13 cellular contexts compared by ENCODE assay signal in the genomic region with DNA sequence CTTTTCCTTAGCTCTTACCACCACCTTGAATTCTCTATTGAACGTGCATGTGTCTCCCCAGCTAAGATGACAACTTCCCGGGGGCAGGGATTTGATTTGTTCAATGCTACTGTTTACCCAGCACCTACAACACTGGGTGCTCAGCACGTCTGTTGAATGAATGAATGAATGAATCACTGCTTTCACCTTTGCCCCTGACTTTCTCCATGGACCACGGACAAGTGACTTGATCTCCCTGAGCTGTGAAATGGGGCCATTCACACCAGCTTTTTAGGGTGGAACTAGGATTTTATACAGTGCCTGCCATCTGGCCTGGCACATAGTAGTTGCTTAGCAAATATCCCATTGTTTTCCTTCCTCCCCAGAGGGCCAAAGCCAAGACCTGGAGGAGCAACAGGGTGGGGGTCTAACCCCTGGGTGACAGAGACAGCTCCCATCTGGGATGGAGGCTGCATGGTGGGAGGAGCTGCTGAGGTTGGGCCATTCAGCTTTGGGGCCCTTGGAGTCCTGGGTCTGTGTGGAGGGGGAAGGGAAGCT. TPM values are rescaled to one million over a fixed set of nuclear protein-coding genes. Genes with fewer than 3 reads are reported as not detected.
DNase-seq lines count a peak whose midpoint lies in the region; ATAC-seq, FAIRE-seq and TF ChIP-seq lines count a peak whose summit lies in the region.
"Had no signal": no experiment of that assay in that cellular context is flagged by ENCODE, and none has a peak within 500 bp of the region (broad histone marks: within the 10 kb centered on the region; RNA-seq: fewer than 3 reads in every experiment).

No MANE protein-coding gene starts in this region.

- H3K4me3 ChIP-seq in left ventricle myocardium inferior (no peak overlapping the region), colonic mucosa (no peak overlapping the region), vagina (no peak overlapping the region)
- H3K4me3 ChIP-seq: lung had no signal

- H3K4me1 ChIP-seq in left ventricle myocardium inferior = peaks cover 94% of the 10 kb centered on the region
- H3K4me1 ChIP-seq in colonic mucosa = peaks cover 7% of the 10 kb centered on the region
- H3K4me1 ChIP-seq in vagina = peaks cover 89% of the 10 kb centered on the region

- H3K36me3 ChIP-seq in left ventricle myocardium inferior = no peaks in the 10 kb centered on the region
- no peaks in the 10 kb centered on the region for H3K36me3 ChIP-seq in colonic mucosa
- H3K36me3 ChIP-seq in vagina = no peaks in the 10 kb centered on the region

- DNase-seq in left ventricle myocardium inferior = no peak
- DNase-seq in Right ventricle myocardium superior = no peak
- DNase-seq in colonic mucosa = no peak
- no peak for DNase-seq in natural killer cell
- DNase-seq in vagina (ENCODE audit: extremely low spot score in 2 of 2) = no peak
- DNase-seq in osteocyte (ENCODE audit: extremely low spot score, unreplicated experiment) = no peak
- no peak for DNase-seq in GM12891 (ENCODE audit: insufficient read length, low spot score)
- DNase-seq: NCI-H446 had no signal

- TF ChIP-seq CTCF in left ventricle myocardium inferior (IDR thresholded peaks at IDR 0.05; ENCODE audit: borderline replicate concordance) (no peak), colonic mucosa (IDR thresholded peaks at IDR 0.05) (no peak), natural killer cell (IDR thresholded peaks at IDR 0.05) (no peak), vagina (IDR thresholded peaks at IDR 0.05) (no peak), osteocyte (IDR thresholded peaks at IDR 0.05) (no peak)

- intact Hi-C loops in left ventricle myocardium inferior (cut with micrococcal nuclease) = no loop called here
- intact Hi-C loops in Right ventricle myocardium superior (cut with DNase I) = no loop called here
- intact Hi-C loops in colonic mucosa (cut with DNase I) = no loop called here
- intact Hi-C loops in natural killer cell (cut with micrococcal nuclease) = no loop called here
- intact Hi-C loops in vagina (cut with DNase I) = no loop called here

- TF ChIP-seq POLR2A in vagina (IDR thresholded peaks at IDR 0.05) (no peak), GM12891 (IDR thresholded peaks at IDR 0.05; ENCODE audit: low read depth, low read length) (no peak)

- H3K4me1 Mint-ChIP-seq in natural killer cell (peaks cover 68 to 97% of the 10 kb centered on the region in 2 donors), osteocyte (ENCODE audit: unreplicated experiment) (peaks cover 65% of the 10 kb centered on the region)

- H3K9me3 Mint-ChIP-seq in natural killer cell (no peaks in the 10 kb centered on the region), osteocyte (ENCODE audit: unreplicated experiment) (no peaks in the 10 kb centered on the region)

- H3K27ac Mint-ChIP-seq in natural killer cell (peak overlapping the region; percentile 99), osteocyte (ENCODE audit: unreplicated experiment) (no peak overlapping the region)

- H3K4me3 Mint-ChIP-seq in natural killer cell (peak overlapping the region; percentile 47), osteocyte (ENCODE audit: unreplicated experiment) (no peak overlapping the region)

- H3K9me3 ChIP-seq in left ventricle myocardium inferior (replicated peaks) (no peaks in the 10 kb centered on the region), colonic mucosa (no peaks in the 10 kb centered on the region), vagina (no peaks in the 10 kb centered on the region)

- ATAC-seq in Right ventricle myocardium superior (ENCODE audit: poor library complexity) (no peak), natural killer cell (no peak), GM21529 (IDR thresholded peaks at IDR 0.05; ENCODE audit: unreplicated experiment) (no peak)
- ATAC-seq: right cardiac atrium had no signal

- H3K27ac ChIP-seq in left ventricle myocardium inferior (replicated peaks) = peak overlapping the region; percentile 94
- peak overlapping the region; percentile 36 for H3K27ac ChIP-seq in colonic mucosa
- H3K27ac ChIP-seq in vagina = peak overlapping the region; percentile 80

- no peaks in the 10 kb centered on the region for H3K36me3 Mint-ChIP-seq in natural killer cell
- no peaks in the 10 kb centered on the region for H3K36me3 Mint-ChIP-seq in osteocyte (ENCODE audit: unreplicated experiment)

- H3K27me3 Mint-ChIP-seq in natural killer cell (ENCODE audit: low read depth in 2 of 2) (no peaks in the 10 kb centered on the region), osteocyte (ENCODE audit: unreplicated experiment) (no peaks in the 10 kb centered on the region)

- H3K27me3 ChIP-seq in left ventricle myocardium inferior (ENCODE audit: low read depth) (peaks cover 8% of the 10 kb centered on the region), colonic mucosa (no peaks in the 10 kb centered on the region), vagina (no peaks in the 10 kb centered on the region)

- FAIRE-seq in GM12891 (lab: Jason Lieb, UNC) = no peak
- FAIRE-seq: colon, TTC549 had no signal

- H3K9ac ChIP-seq in colonic mucosa (ENCODE audit: low read depth in 2 of 2, low read length in 2 of 2) = no peak overlapping the region

TF ChIP-seq in GM12891, 5 proteins besides CTCF, POLR2A, EP300 and RAD21:
- no peak for TF ChIP-seq PAX5 (IDR thresholded peaks at IDR 0.05; ENCODE audit: insufficient read depth, low read length, severe bottlenecking)
- TF ChIP-seq POLR2AphosphoS5 (IDR thresholded peaks at IDR 0.05; ENCODE audit: low read depth, low read length) = no peak
- TF ChIP-seq SPI1 (IDR thresholded peaks at IDR 0.05; ENCODE audit: low read depth, low read length) = no peak
- TF ChIP-seq POU2F2 (IDR thresholded peaks at IDR 0.05; ENCODE audit: low read depth, low read length) = no peak
- no peak for TF ChIP-seq TAF1 (IDR thresholded peaks at IDR 0.05; ENCODE audit: low read depth, low read length)

RNA-seq across cellular contexts. Expression of a gene that starts 15.7 kb away (rescaled TPM):
- total RNA-seq in left ventricle myocardium inferior = 16.2 TPM
- 13.7 TPM for total RNA-seq in Right ventricle myocardium superior
- total RNA-seq in colonic mucosa = 10 to 100 TPM; 27.2 to 28.1 TPM
- total RNA-seq in natural killer cell = 100 to 1,000 TPM; 152 to 173 (median 172) TPM
- total RNA-seq in vagina = 41.0 TPM
- total RNA-seq in osteocyte = 3.7 and 7.4 TPM in 2 replicates
- 27.3 TPM for polyA plus RNA-seq in GM12891 (2012; ENCODE audit: low read depth, missing spikeins)

RNA-seq across cellular contexts. Expression of a gene that starts 47.4 kb away (rescaled TPM):
- 71.6 TPM for total RNA-seq in left ventricle myocardium inferior
- 63.3 TPM for total RNA-seq in Right ventricle myocardium superior
- total RNA-seq in colonic mucosa = 10 to 100 TPM; 54.3 to 56.0 TPM
- 10 to 100 TPM; 66.3 to 94.0 (median 81.7) TPM for total RNA-seq in natural killer cell
- 88.9 TPM for total RNA-seq in vagina
- total RNA-seq in osteocyte = 41.1 and 45.3 TPM in 2 replicates
- 5.5 TPM for polyA plus RNA-seq in GM12891 (2012; ENCODE audit: low read depth, missing spikeins)

Comparison
In these comparisons a context has a peak if more than half of its experiments do, and no peak if none do; other contexts are left out.
1. H3K27ac ChIP-seq: peak in every context shown above with its lines; median percentile 94 in left ventricle myocardium inferior; 80 in vagina; 36 in colonic mucosa.